Comparison of ENCODE assay signal across 12 cellular contexts in genomic region chr21:37408464-37409193, GRCh38. TPM values are rescaled to one million over a fixed set of nuclear protein-coding genes. Genes with fewer than 3 reads are reported as not detected.
A peak's percentile ranks its signal among the peaks of the same experiment; 100 is the strongest.
DNase-seq lines count a peak whose midpoint lies in the region; ATAC-seq and TF ChIP-seq lines count a peak whose summit lies in the region.
"Had no signal": no experiment of that assay in that cellular context is flagged by ENCODE, and none has a peak within 500 bp of the region (broad histone marks: within the 10 kb centered on the region; RNA-seq: fewer than 3 reads in every experiment).

No MANE protein-coding gene starts in this region.

- peaks cover 13% of the 10 kb centered on the region for H3K36me3 Mint-ChIP-seq in activated T-helper 1 cell treated with anti-CD3 and anti-CD28 coated beads, Interleukin-12 subunit alpha, Interleukin-12 subunit beta, Interleukin-2, Interleukin-4 antibody, amounts not matched to agents 30 ng/mL and 10 ng/mL and 1 ng/mL, durations not matched to agents 14 hours and 24 hours and 36 hours (ENCODE audit: low read depth)
- H3K36me3 Mint-ChIP-seq in mesothelial cell of epicardium, result peaks cover under 1% of the 10 kb centered on the region

- no peak for TF ChIP-seq CTCF in mesothelial cell of epicardium (IDR thresholded peaks at IDR 0.05; ENCODE audit: unreplicated experiment)

- no peak overlapping the region for H3K4me3 ChIP-seq in right cardiac atrium (ENCODE audit: low read length)
- H3K4me3 ChIP-seq: BLaER1 treated with 17β-estradiol and CSF1 and Interleukin-3, amounts not matched to agents 10 nM and 100 nM; esophagus muscularis mucosa; SK-N-MC had no signal

- no peak for DNase-seq in right cardiac atrium
- DNase-seq in Right ventricle myocardium inferior (ENCODE audit: missing footprints), result no peak
- DNase-seq in activated T-helper 1 cell treated with anti-CD3 and anti-CD28 coated beads, Interleukin-12 subunit alpha, Interleukin-12 subunit beta, Interleukin-2, Interleukin-4 antibody, amounts not matched to agents 30 ng/mL and 10 ng/mL and 1 ng/mL, durations not matched to agents 14 hours and 24 hours and 36 hours (ENCODE audit: low spot score), result no peak
- DNase-seq in mesothelial cell of epicardium (ENCODE audit: low spot score in 2 of 2, unreplicated experiment in 2 of 2), result no peak
- no peak for DNase-seq in NCI-H146 treated with DMSO at 0.1 percent for 48 hours (lab: John Stamatoyannopoulos, UW; ENCODE audit: unreplicated experiment)
- DNase-seq in NCI-H1417 (lab: John Stamatoyannopoulos, UW), result no peak
- DNase-seq: NCI-H82 had no signal

- no peaks in the 10 kb centered on the region for H3K27me3 Mint-ChIP-seq in activated T-helper 1 cell treated with anti-CD3 and anti-CD28 coated beads, Interleukin-12 subunit alpha, Interleukin-12 subunit beta, Interleukin-2, Interleukin-4 antibody, amounts not matched to agents 30 ng/mL and 10 ng/mL and 1 ng/mL, durations not matched to agents 14 hours and 24 hours and 36 hours (ENCODE audit: insufficient read depth)
- H3K27me3 Mint-ChIP-seq in mesothelial cell of epicardium (ENCODE audit: low read depth), result no peaks in the 10 kb centered on the region

- H3K4me1 Mint-ChIP-seq in activated T-helper 1 cell treated with anti-CD3 and anti-CD28 coated beads, Interleukin-12 subunit alpha, Interleukin-12 subunit beta, Interleukin-2, Interleukin-4 antibody, amounts not matched to agents 30 ng/mL and 10 ng/mL and 1 ng/mL, durations not matched to agents 14 hours and 24 hours and 36 hours (ENCODE audit: low read depth), result peaks cover 79% of the 10 kb centered on the region
- H3K4me1 Mint-ChIP-seq in mesothelial cell of epicardium, result peaks cover 53% of the 10 kb centered on the region

- 87% methylated on average over 2 of the region's 2 CpGs for WGBS in right cardiac atrium

- H3K9me3 Mint-ChIP-seq in activated T-helper 1 cell treated with anti-CD3 and anti-CD28 coated beads, Interleukin-12 subunit alpha, Interleukin-12 subunit beta, Interleukin-2, Interleukin-4 antibody, amounts not matched to agents 30 ng/mL and 10 ng/mL and 1 ng/mL, durations not matched to agents 14 hours and 24 hours and 36 hours, result no peaks in the 10 kb centered on the region
- no peaks in the 10 kb centered on the region for H3K9me3 Mint-ChIP-seq in mesothelial cell of epicardium

- peak overlapping the region; percentile 83 for H3K27ac Mint-ChIP-seq in activated T-helper 1 cell treated with anti-CD3 and anti-CD28 coated beads, Interleukin-12 subunit alpha, Interleukin-12 subunit beta, Interleukin-2, Interleukin-4 antibody, amounts not matched to agents 30 ng/mL and 10 ng/mL and 1 ng/mL, durations not matched to agents 14 hours and 24 hours and 36 hours
- H3K27ac Mint-ChIP-seq in mesothelial cell of epicardium, result peak overlapping the region; percentile 57

- H3K27me3 ChIP-seq in right cardiac atrium (ENCODE audit: control insufficient read depth, insufficient read depth), result no peaks in the 10 kb centered on the region
- H3K27me3 ChIP-seq: BLaER1 treated with 17β-estradiol and CSF1 and Interleukin-3, amounts not matched to agents 10 nM and 100 nM; esophagus muscularis mucosa had no signal

- peaks cover 16% of the 10 kb centered on the region for H3K4me1 ChIP-seq in right cardiac atrium (ENCODE audit: control insufficient read depth, insufficient read depth, low read length)

- H3K9me3 ChIP-seq in right cardiac atrium (ENCODE audit: control insufficient read depth, low read length), result no peaks in the 10 kb centered on the region
- H3K9me3 ChIP-seq: esophagus muscularis mucosa had no signal

- ATAC-seq in right cardiac atrium (peak in 1 of 2 donors; percentile 22), Right ventricle myocardium inferior (no peak), GM19023 (IDR thresholded peaks at IDR 0.05; ENCODE audit: unreplicated experiment) (no peak), HG02642 (IDR thresholded peaks at IDR 0.05; ENCODE audit: poor library complexity, unreplicated experiment) (no peak)

- intact Hi-C loops in right cardiac atrium (cut with DNase I), result no loop called here
- intact Hi-C loops in Right ventricle myocardium inferior (cut with DNase I), result loop anchor here (5.0 kb wide), 1 partner anchor 36 kb away; no protein-coding TSS in a partner anchor
- intact Hi-C loops in activated T-helper 1 cell treated with anti-CD3 and anti-CD28 coated beads, Interleukin-12 subunit alpha, Interleukin-12 subunit beta, Interleukin-2, Interleukin-4 antibody, amounts not matched to agents 30 ng/mL and 10 ng/mL and 1 ng/mL, durations not matched to agents 14 hours and 24 hours and 36 hours (cut with micrococcal nuclease), result loop anchor here (1.0 to 5.0 kb wide), 8 partner anchors 9 to 1359 kb away; no protein-coding TSS in a partner anchor

- peak overlapping the region; percentile 25 for H3K4me3 Mint-ChIP-seq in activated T-helper 1 cell treated with anti-CD3 and anti-CD28 coated beads, Interleukin-12 subunit alpha, Interleukin-12 subunit beta, Interleukin-2, Interleukin-4 antibody, amounts not matched to agents 30 ng/mL and 10 ng/mL and 1 ng/mL, durations not matched to agents 14 hours and 24 hours and 36 hours
- no peak overlapping the region for H3K4me3 Mint-ChIP-seq in mesothelial cell of epicardium

- peak overlapping the region; percentile 37 for H3K27ac ChIP-seq in right cardiac atrium (ENCODE audit: low read length)
- H3K27ac ChIP-seq: esophagus muscularis mucosa, SK-N-MC had no signal

RNA-seq across cellular contexts. Expression of gene DYRK1A, which starts 42.1 kb away (rescaled TPM):
- 10 to 100 TPM; 67.6 to 76.9 (median 73.4) TPM for total RNA-seq in right cardiac atrium
- 28.4 TPM for polyA plus RNA-seq in right cardiac atrium
- 63.5 TPM for total RNA-seq in Right ventricle myocardium inferior
- 66.5 and 68.1 TPM in 2 replicates for total RNA-seq in activated T-helper 1 cell treated with anti-CD3 and anti-CD28 coated beads, Interleukin-12 subunit alpha, Interleukin-12 subunit beta, Interleukin-2, Interleukin-4 antibody, amounts not matched to agents 30 ng/mL and 10 ng/mL and 1 ng/mL, durations not matched to agents 14 hours and 24 hours and 36 hours
- 77.2 to 79.7 TPM (median 78.7 TPM) in 3 replicates for total RNA-seq in mesothelial cell of epicardium

Comparison
In these comparisons a context has a peak if more than half of its experiments do, and no peak if none do; other contexts are left out.
1. intact Hi-C loops: an anchor here in Right ventricle myocardium inferior (5.0 kb wide) and activated T-helper 1 cell treated with anti-CD3 and anti-CD28 coated beads, Interleukin-12 subunit alpha, Interleukin-12 subunit beta, Interleukin-2, Interleukin-4 antibody, amounts not matched to agents 30 ng/mL and 10 ng/mL and 1 ng/mL, durations not matched to agents 14 hours and 24 hours and 36 hours (1.0 to 5.0 kb wide); none called in right cardiac atrium.